In the genomic region with DNA sequence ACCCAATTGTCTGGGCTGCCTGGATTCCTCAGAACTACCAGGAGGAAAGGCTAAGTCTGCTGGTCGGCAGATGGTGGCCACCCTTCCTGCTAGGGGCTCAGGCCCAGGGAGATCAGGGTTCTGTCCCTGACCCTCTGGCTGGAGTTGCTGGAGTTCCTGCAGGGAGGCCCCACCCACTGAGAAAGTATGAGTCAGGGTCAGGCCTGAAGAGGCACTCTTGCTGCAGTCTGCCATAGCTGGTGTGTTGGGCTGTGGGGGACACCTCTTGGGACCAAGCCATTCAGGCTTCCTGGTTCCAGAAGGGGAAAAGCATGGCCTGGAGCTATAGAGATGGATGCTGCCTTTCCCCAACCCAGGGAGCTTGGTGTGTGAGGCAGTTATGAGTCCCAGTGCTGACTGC, we compare ENCODE assay signal across 25 cellular contexts.
DNase-seq lines count a peak whose midpoint lies in the region; ATAC-seq and TF ChIP-seq lines count a peak whose summit lies in the region.
"Had no signal": no experiment of that assay in that cellular context is flagged by ENCODE, and none has a peak within 500 bp of the region (broad histone marks: within the 10 kb centered on the region; RNA-seq: fewer than 3 reads in every experiment).

No MANE protein-coding gene starts in this region.

- no peak overlapping the region for H3K27ac ChIP-seq in KMS-11
- H3K27ac ChIP-seq: 22Rv1, GM23248, PC-9, SJSA1 had no signal

- peak overlapping the region; percentile 25; the same call in 1 of the 2 replicates for H3K4me2 ChIP-seq in KMS-11
- H3K4me2 ChIP-seq: PC-9 had no signal

- H3K4me1 ChIP-seq in KMS-11 (ENCODE audit: low read depth, poor library complexity, severe bottlenecking) = peaks cover 18% of the 10 kb centered on the region

- H3K36me3 ChIP-seq in KMS-11 (ENCODE audit: insufficient read depth) = no peaks in the 10 kb centered on the region
- H3K36me3 ChIP-seq: SJSA1 had no signal

- DNase-seq in stimulated activated CD4-positive, alpha-beta T cell treated with anti-CD3 and anti-CD28 coated beads, Interleukin-15, amount 100 ng/mL, for 24 hours = peak; percentile 0
- DNase-seq in stimulated activated CD4-positive, alpha-beta T cell treated with anti-CD3 and anti-CD28 coated beads, Interleukin-4, amount 100 ng/mL, for 1 hour = no peak
- DNase-seq in epithelial cell of esophagus (ENCODE audit: low read depth) (peak; percentile 3), NCI-H187 treated with DMSO at 0.1 percent for 48 hours (lab: John Stamatoyannopoulos, UW) (no peak), SKM-1 treated with dmso at 0.1 percent for 144 hours (lab: John Stamatoyannopoulos, UW; ENCODE audit: unreplicated experiment) (no peak), putamen (ENCODE audit: low spot score) (no peak)
- DNase-seq: CD8-positive, alpha-beta memory T cell; DMS153; DND-41; GM23248; H7; NCI-H1092; NCI-H1417 treated with DMSO at 0.1 percent for 48 hours; NCI-H1930; NCI-H2107; NCI-H446 treated with DMSO at 0.1 percent for 48 hours; NCI-H526; NCI-H82; PC-9; T-cell had no signal

- no peaks in the 10 kb centered on the region for H4K20me1 ChIP-seq in KMS-11 (ENCODE audit: insufficient read depth)

- H3K4me3 ChIP-seq in KMS-11 (IDR thresholded peaks at IDR 0.05; ENCODE audit: insufficient read depth, low read depth, low read length) (no peak overlapping the region), epithelial cell of esophagus (ENCODE audit: low read length) (no peak overlapping the region)
- H3K4me3 ChIP-seq: GM23248, PC-9, SJSA1 had no signal

- no peak for ATAC-seq in HG03565 (IDR thresholded peaks at IDR 0.05; ENCODE audit: unreplicated experiment)
- ATAC-seq: Right ventricle myocardium inferior, T-cell had no signal

- no peak overlapping the region for H2AFZ ChIP-seq in KMS-11 (ENCODE audit: low read depth)
- H2AFZ ChIP-seq: GM23248, PC-9 had no signal

- H3K9ac ChIP-seq in KMS-11 = no peak overlapping the region
- H3K9ac ChIP-seq: GM23248 had no signal

- no peaks in the 10 kb centered on the region for H3K27me3 ChIP-seq in KMS-11 (ENCODE audit: insufficient read depth, low read depth)
- H3K27me3 ChIP-seq: SJSA1 had no signal

- no peaks in the 10 kb centered on the region for H3K79me2 ChIP-seq in KMS-11 (ENCODE audit: insufficient read depth, low read depth)

- no peak for TF ChIP-seq CTCF in KMS-11 (conservative IDR thresholded peaks at IDR 0.05; ENCODE audit: low read depth, low read length)
- TF ChIP-seq CTCF in epithelial cell of esophagus (IDR thresholded peaks at IDR 0.05; ENCODE audit: insufficient read depth, low read depth, low read length, missing control alignments) = no peak

Comparison
In these comparisons a context has a peak if more than half of its experiments do, and no peak if none do; other contexts are left out.
1. DNase-seq: peak in stimulated activated CD4-positive, alpha-beta T cell treated with anti-CD3 and anti-CD28 coated beads, Interleukin-15, amount 100 ng/mL, for 24 hours (single experiment) and epithelial cell of esophagus (single experiment); none in stimulated activated CD4-positive, alpha-beta T cell treated with anti-CD3 and anti-CD28 coated beads, Interleukin-4, amount 100 ng/mL, for 1 hour (single experiment), NCI-H187 treated with DMSO at 0.1 percent for 48 hours (single experiment), SKM-1 treated with dmso at 0.1 percent for 144 hours (single experiment) and putamen (single experiment).